Comparison of ENCODE assay signal across 8 cellular contexts in genomic region chr17:409848-410673, GRCh38. TPM values are rescaled to one million over a fixed set of nuclear protein-coding genes. Genes with fewer than 3 reads are reported as not detected.
A peak's percentile ranks its signal among the peaks of the same experiment; 100 is the strongest.
DNase-seq lines count a peak whose midpoint lies in the region; ATAC-seq, FAIRE-seq and TF ChIP-seq lines count a peak whose summit lies in the region.

No MANE protein-coding gene starts in this region.

- DNase-seq in AG04449 (ENCODE audit: low read depth, low spot score) (peak; percentile 77), NCI-H2196 treated with DMSO at 0.1 percent for 48 hours (lab: John Stamatoyannopoulos, UW; ENCODE audit: unreplicated experiment) (peak; percentile 93), WERI-Rb-1 (peak; percentile 99), bronchial epithelial cell (ENCODE audit: low read depth) (peak; percentile 99)

- no peaks in the 10 kb centered on the region for H3K4me1 ChIP-seq in iPS-20b (ENCODE audit: insufficient read depth, low read length)
- H3K4me1 ChIP-seq in skeletal muscle tissue (ENCODE audit: control insufficient read depth in 3 of 3, insufficient read depth in 3 of 3, low read length in 3 of 3) = peaks cover 15 to 31% (median 19%) of the 10 kb centered on the region in 3 donors

- H3K36me3 ChIP-seq in WERI-Rb-1 (no peaks in the 10 kb centered on the region), bronchial epithelial cell (ENCODE audit: control insufficient read depth, insufficient read depth, low read length) (no peaks in the 10 kb centered on the region), iPS-20b (ENCODE audit: insufficient read depth, low read depth, low read length) (no peaks in the 10 kb centered on the region), skeletal muscle tissue (ENCODE audit: control insufficient read depth in 3 of 3, insufficient read depth in 3 of 3, low read length in 3 of 3) (peaks cover 0 to 5% (median 0%) of the 10 kb centered on the region in 3 donors)

- POLR2A ChIA-PET in AG04449 (lab: Yijun Ruan, JAX) = interaction anchor here (1.0 kb wide), 1 partner anchor 282 kb away, joined by 3 read pairs; no protein-coding TSS in a partner anchor

- FAIRE-seq in bronchial epithelial cell (lab: Jason Lieb, UNC) = peak; percentile 100

- peak; percentile 82 for ATAC-seq in GM18873 (IDR thresholded peaks at IDR 0.05; ENCODE audit: low FRiP score, unreplicated experiment)
- peak; percentile 77 for ATAC-seq in HG03135 (IDR thresholded peaks at IDR 0.05; ENCODE audit: unreplicated experiment)

- CTCF ChIA-PET in AG04449 (lab: Yijun Ruan, JAX) = interaction anchor here (1.3 to 3.3 kb wide), 7 partner anchors 12 to 589 kb away, joined by 3 to 533 read pairs (median 3); partner anchors contain the start of gene VPS53

- TF ChIP-seq CTCF in AG04449 (IDR thresholded peaks at IDR 0.05; ENCODE audit: insufficient read depth, low read length, missing control alignments) = peak; percentile 4
- TF ChIP-seq CTCF in WERI-Rb-1 (IDR thresholded peaks at IDR 0.05; ENCODE audit: low read depth, low read length) = 0 out of 2 replicates have a peak, but pooled peaks have one; percentile 5
- no peak for TF ChIP-seq CTCF in bronchial epithelial cell (IDR thresholded peaks at IDR 0.05; ENCODE audit: insufficient read depth, low read length, severe bottlenecking)

- H3K9ac ChIP-seq in iPS-20b (ENCODE audit: low read depth, low read length) = peak overlapping the region; percentile 88; the same call in 1 of the 2 replicates
- H3K9ac ChIP-seq in skeletal muscle tissue (ENCODE audit: low read depth in 1 of 3, low read length in 3 of 3) = peak overlapping the region; percentile 79 to 90 (median 84)

- peaks cover 4% of the 10 kb centered on the region for H3K9me3 ChIP-seq in WERI-Rb-1 (ENCODE audit: severe bottlenecking)
- no peaks in the 10 kb centered on the region for H3K9me3 ChIP-seq in iPS-20b (ENCODE audit: insufficient read depth, low read depth, low read length)
- H3K9me3 ChIP-seq in skeletal muscle tissue (ENCODE audit: control insufficient read depth in 3 of 3, low read length in 3 of 3) = no peaks in the 10 kb centered on the region

- H3K27ac ChIP-seq in WERI-Rb-1 (peak overlapping the region; percentile 57), iPS-20b (ENCODE audit: low read length) (peak overlapping the region; percentile 54), skeletal muscle tissue (ENCODE audit: low read depth, low read length) (peak overlapping the region; percentile 46)

- H3K4me3 ChIP-seq in AG04449 (ENCODE audit: low read depth, low read length) (peak overlapping the region; percentile 79), WERI-Rb-1 (ENCODE audit: low read depth, low read length) (peak overlapping the region; percentile 57), bronchial epithelial cell (ENCODE audit: low read depth, low read length) (peak overlapping the region; percentile 84), iPS-20b (ENCODE audit: low read length) (peak overlapping the region; percentile 84), skeletal muscle tissue (ENCODE audit: low read length in 3 of 3) (peak overlapping the region; percentile 82 to 89 (median 87))

- H3K27me3 ChIP-seq in WERI-Rb-1 (ENCODE audit: insufficient read depth, low read depth, severe bottlenecking) (no peaks in the 10 kb centered on the region), bronchial epithelial cell (ENCODE audit: control insufficient read depth, insufficient read depth, low read length) (no peaks in the 10 kb centered on the region), iPS-20b (ENCODE audit: insufficient read depth, low read length) (no peaks in the 10 kb centered on the region), skeletal muscle tissue (ENCODE audit: control insufficient read depth in 3 of 3, insufficient read depth in 3 of 3, low read length in 3 of 3) (no peaks in the 10 kb centered on the region)

RNA-seq across cellular contexts. Expression of gene RFLNB, which starts 35.7 kb away (rescaled TPM):
- total RNA-seq in bronchial epithelial cell (1.1 and 3.2 TPM in 2 replicates), skeletal muscle tissue (25.6 TPM)

RNA-seq across cellular contexts. Expression of gene RPH3AL, which starts 57.5 kb away (rescaled TPM):
- 6.1 and 11.3 TPM in 2 replicates for total RNA-seq in bronchial epithelial cell
- 1.6 TPM for total RNA-seq in skeletal muscle tissue

Comparison
In these comparisons a context has a peak if more than half of its experiments do, and no peak if none do; other contexts are left out.
1. Peak in every context shown above with its lines: DNase-seq, ATAC-seq, H3K4me3 ChIP-seq and H3K27ac ChIP-seq.